ENCODE assay signal across 14 cellular contexts in genomic region chr7:29915481-29916215, GRCh38.
DNase-seq lines count a peak whose midpoint lies in the region; ATAC-seq and TF ChIP-seq lines count a peak whose summit lies in the region.
"Had no signal": no experiment of that assay in that cellular context is flagged by ENCODE, and none has a peak within 500 bp of the region (broad histone marks: within the 10 kb centered on the region; RNA-seq: fewer than 3 reads in every experiment).

No MANE protein-coding gene starts in this region.

- no peak overlapping the region for H3K4me3 ChIP-seq in uterus
- H3K4me3 ChIP-seq: SK-N-MC, smooth muscle cell had no signal

- ATAC-seq in GM18517 (IDR thresholded peaks at IDR 0.05; ENCODE audit: unreplicated experiment), result no peak
- ATAC-seq: naive thymus-derived CD4-positive, alpha-beta T cell had no signal

- no peak for TF ChIP-seq POLR2A in uterus (IDR thresholded peaks at IDR 0.05)

- DNase-seq in SHP77 (lab: John Stamatoyannopoulos, UW), result peak; percentile 21 to 29
- DNase-seq in SHP77 treated with DMSO at 0.1 percent for 48 hours (lab: John Stamatoyannopoulos, UW), result no peak
- DNase-seq in cerebellum (ENCODE audit: low spot score), result peak; percentile 34
- peak; percentile 69 for DNase-seq in left kidney (ENCODE audit: low read depth, low spot score)
- DNase-seq in uterus, result peak; percentile 46 to 47
- DNase-seq in NCI-H524 (lab: John Stamatoyannopoulos, UW), result no peak
- no peak for DNase-seq in DMS153 (lab: John Stamatoyannopoulos, UW)
- DNase-seq: amygdala; erythroblast; naive thymus-derived CD4-positive, alpha-beta T cell; NCI-H748 treated with DMSO at 0.1 percent for 48 hours had no signal

- peak overlapping the region; percentile 51 to 68 for H3K27ac ChIP-seq in uterus
- H3K27ac ChIP-seq: SK-N-MC had no signal

- no peaks in the 10 kb centered on the region for H3K9me3 ChIP-seq in uterus

- H3K27me3 ChIP-seq in uterus, result no peaks in the 10 kb centered on the region

- H3K36me3 ChIP-seq in uterus, result no peaks in the 10 kb centered on the region

- no peak for TF ChIP-seq CTCF in uterus (IDR thresholded peaks at IDR 0.05)

- intact Hi-C loops in uterus (cut with DNase I; ENCODE audit: low total_unique reads), result no loop called here

- H3K4me1 ChIP-seq in uterus, result no peaks in the 10 kb centered on the region

Comparison
In these comparisons a context has a peak if more than half of its experiments do, and no peak if none do; other contexts are left out.
1. DNase-seq: peak in SHP77 (2 of 2), cerebellum (single experiment), left kidney (single experiment) and uterus (2 of 2); none in SHP77 treated with DMSO at 0.1 percent for 48 hours (single experiment), NCI-H524 (0 of 2) and DMS153 (single experiment).